In genomic region chr16:50575743-50576142, GRCh38 we compare ENCODE assay signal across 21 cellular contexts.
"Had no signal": no experiment of that assay in that cellular context is flagged by ENCODE, and none has a peak within 500 bp of the region (broad histone marks: within the 10 kb centered on the region; RNA-seq: fewer than 3 reads in every experiment).

No MANE protein-coding gene starts in this region.

- H3K36me3 ChIP-seq: neural progenitor cell, prostate gland, suprapubic skin, thyroid gland had no signal

- H3K9me3 ChIP-seq: prostate gland, suprapubic skin, thyroid gland had no signal

- H3K4me3 ChIP-seq: dorsolateral prefrontal cortex, neural progenitor cell, prostate gland, skin epidermis, suprapubic skin, thyroid gland had no signal

- H3K27ac ChIP-seq: neural progenitor cell, parathyroid adenoma, thyroid gland had no signal

- H3K4me2 ChIP-seq: neural progenitor cell had no signal

- H3K9ac ChIP-seq: neural progenitor cell, parathyroid adenoma had no signal

- H3K27me3 ChIP-seq: dorsolateral prefrontal cortex, neural progenitor cell, suprapubic skin, thyroid gland had no signal

- ATAC-seq: left colon; natural killer cell; sciatic nerve; stimulated activated naive B cell treated with anti-CD40 and anti-IgM and Interleukin-4, amounts not matched to agents 10 μg/mL and 1 μg/mL and 100 μg/mL, for 72 hours had no signal

- H3K4me1 ChIP-seq: parathyroid adenoma, prostate gland had no signal

- DNase-seq: central memory CD4-positive, alpha-beta T cell; cortex of kidney; dorsolateral prefrontal cortex; effector CD8-positive, alpha-beta T cell; foreskin fibroblast; kidney; left colon; mesendoderm; natural killer cell; nucleus accumbens; retina; stimulated activated CD4-positive, alpha-beta T cell treated with anti-CD3 and anti-CD28 coated beads, Interleukin-2, amount 100 ng/mL, for 24 hours; stimulated activated CD4-positive, alpha-beta T cell treated with anti-CD3 and anti-CD28 coated beads, Interleukin-4, amount 100 ng/mL, for 4 hours; stimulated activated naive B cell treated with anti-CD40 and anti-IgM and Interleukin-4, amounts not matched to agents 10 μg/mL and 1 μg/mL and 100 μg/mL, for 72 hours; thyroid gland had no signal

- H3K79me2 ChIP-seq: parathyroid adenoma had no signal

- H2AFZ ChIP-seq: neural progenitor cell, parathyroid adenoma had no signal
